ENCODE assay signal across 18 cellular contexts in the genomic region with DNA sequence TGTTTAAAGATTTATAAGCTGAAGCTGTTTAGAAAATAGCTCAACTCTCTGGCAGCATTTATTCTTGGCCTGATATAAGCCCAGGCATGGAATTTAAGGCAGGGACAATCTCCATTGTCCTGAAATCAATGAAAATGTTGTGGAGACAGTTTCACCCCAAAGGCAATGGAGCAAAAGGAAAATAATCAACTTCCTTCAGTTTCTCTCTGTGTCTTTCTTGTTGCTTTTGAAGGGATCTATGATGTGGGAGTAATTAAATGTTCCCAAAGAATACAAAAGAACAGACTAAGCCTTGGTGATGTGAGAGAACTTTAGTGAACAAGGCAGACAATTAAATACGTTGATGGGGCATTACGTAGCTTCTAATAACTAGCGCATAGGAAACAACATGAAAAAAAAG.
"Had no signal": no experiment of that assay in that cellular context is flagged by ENCODE, and none has a peak within 500 bp of the region (broad histone marks: within the 10 kb centered on the region; RNA-seq: fewer than 3 reads in every experiment).

No MANE protein-coding gene starts in this region.

- H3K9me3 ChIP-seq: gastrocnemius medialis, tibial nerve, upper lobe of right lung, vagina had no signal

- DNase-seq: effector CD8-positive, alpha-beta T cell; gastrocnemius medialis; glutamatergic neuron; islet precursor cell; mammary epithelial cell; natural killer cell; posterior cingulate gyrus; right cardiac atrium; small intestine; stimulated activated CD4-positive, alpha-beta T cell treated with anti-CD3 and anti-CD28 coated beads, Interleukin-12 subunit alpha, Interleukin-12 subunit beta, amount 100 ng/mL, for 4 hours; stimulated activated CD4-positive, alpha-beta T cell treated with anti-CD3 and anti-CD28 coated beads, Interleukin-2, amount 100 ng/mL, for 48 hours; stimulated activated naive CD4-positive, alpha-beta T cell treated with Interleukin-2 at 50 U/mL for 16 hours; upper lobe of right lung had no signal

- ATAC-seq: esophagus mucosa, gastrocnemius medialis, left lobe of liver, natural killer cell, right cardiac atrium, upper lobe of right lung had no signal

- H3K27me3 ChIP-seq: gastrocnemius medialis, tibial nerve, upper lobe of right lung, vagina had no signal

- H3K4me3 Mint-ChIP-seq: natural killer cell had no signal

- H3K27ac Mint-ChIP-seq: natural killer cell had no signal

- H3K4me3 ChIP-seq: coronary artery, gastrocnemius medialis, tibial nerve, upper lobe of right lung, vagina had no signal

- H3K4me1 Mint-ChIP-seq: natural killer cell had no signal

- H3K36me3 ChIP-seq: gastrocnemius medialis, tibial nerve, upper lobe of right lung, vagina had no signal

- H3K4me1 ChIP-seq: gastrocnemius medialis, tibial nerve, upper lobe of right lung, vagina had no signal

- H3K27ac ChIP-seq: coronary artery, gastrocnemius medialis, tibial nerve, upper lobe of right lung, vagina had no signal
